Comparison of ENCODE assay signal across 1 cellular context in the genomic region with DNA sequence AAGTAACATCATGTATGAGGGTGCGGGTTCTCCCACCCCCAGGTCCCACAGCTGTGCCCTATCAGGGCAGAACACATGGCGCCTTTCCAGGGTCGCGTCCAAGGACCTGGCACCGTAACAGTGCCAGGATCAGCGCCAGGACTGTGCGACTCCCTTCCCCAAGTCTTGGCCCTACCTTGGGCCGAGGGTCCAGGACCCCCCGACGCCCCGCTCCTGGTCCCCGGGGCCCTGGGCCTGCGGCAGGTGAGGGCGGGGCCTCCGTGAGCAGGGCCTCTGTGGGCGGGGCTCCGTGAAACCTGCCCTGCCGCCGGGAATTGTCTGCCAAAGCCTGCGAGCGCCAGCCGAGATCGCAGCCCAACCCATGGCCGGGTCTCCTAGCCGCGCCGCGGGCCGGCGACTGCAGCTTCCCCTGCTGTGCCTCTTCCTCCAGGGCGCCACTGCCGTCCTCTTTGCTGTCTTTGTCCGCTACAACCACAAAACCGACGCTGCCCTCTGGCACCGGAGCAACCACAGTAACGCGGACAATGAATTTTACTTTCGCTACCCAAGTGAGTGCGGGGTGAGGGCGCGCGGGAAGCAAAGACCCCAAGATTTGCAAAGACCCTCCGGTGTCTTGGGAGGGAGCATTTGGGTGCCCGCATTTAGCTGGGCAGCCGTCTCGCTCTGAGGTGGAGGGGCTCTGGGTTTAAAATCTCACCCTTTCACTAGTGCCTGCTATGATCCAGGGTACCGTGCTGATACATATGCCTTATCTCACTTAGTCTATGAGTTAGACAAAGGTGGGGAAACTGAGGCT.
A peak's percentile ranks its signal among the peaks of the same experiment; 100 is the strongest.
TF ChIP-seq lines count a peak whose summit lies in the region.

A gene with protein sequence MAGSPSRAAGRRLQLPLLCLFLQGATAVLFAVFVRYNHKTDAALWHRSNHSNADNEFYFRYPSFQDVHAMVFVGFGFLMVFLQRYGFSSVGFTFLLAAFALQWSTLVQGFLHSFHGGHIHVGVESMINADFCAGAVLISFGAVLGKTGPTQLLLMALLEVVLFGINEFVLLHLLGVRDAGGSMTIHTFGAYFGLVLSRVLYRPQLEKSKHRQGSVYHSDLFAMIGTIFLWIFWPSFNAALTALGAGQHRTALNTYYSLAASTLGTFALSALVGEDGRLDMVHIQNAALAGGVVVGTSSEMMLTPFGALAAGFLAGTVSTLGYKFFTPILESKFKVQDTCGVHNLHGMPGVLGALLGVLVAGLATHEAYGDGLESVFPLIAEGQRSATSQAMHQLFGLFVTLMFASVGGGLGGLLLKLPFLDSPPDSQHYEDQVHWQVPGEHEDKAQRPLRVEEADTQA (plus strand): TSS at position 323 of the 796 bp plus-strand sequence. CDS start 39 bp downstream, at position 362.

TF ChIP-seq in HepG2, 621 proteins besides CTCF, POLR2A, EP300 and RAD21 (continued from another document and continues in another):
- TF ChIP-seq, protein P1, sequence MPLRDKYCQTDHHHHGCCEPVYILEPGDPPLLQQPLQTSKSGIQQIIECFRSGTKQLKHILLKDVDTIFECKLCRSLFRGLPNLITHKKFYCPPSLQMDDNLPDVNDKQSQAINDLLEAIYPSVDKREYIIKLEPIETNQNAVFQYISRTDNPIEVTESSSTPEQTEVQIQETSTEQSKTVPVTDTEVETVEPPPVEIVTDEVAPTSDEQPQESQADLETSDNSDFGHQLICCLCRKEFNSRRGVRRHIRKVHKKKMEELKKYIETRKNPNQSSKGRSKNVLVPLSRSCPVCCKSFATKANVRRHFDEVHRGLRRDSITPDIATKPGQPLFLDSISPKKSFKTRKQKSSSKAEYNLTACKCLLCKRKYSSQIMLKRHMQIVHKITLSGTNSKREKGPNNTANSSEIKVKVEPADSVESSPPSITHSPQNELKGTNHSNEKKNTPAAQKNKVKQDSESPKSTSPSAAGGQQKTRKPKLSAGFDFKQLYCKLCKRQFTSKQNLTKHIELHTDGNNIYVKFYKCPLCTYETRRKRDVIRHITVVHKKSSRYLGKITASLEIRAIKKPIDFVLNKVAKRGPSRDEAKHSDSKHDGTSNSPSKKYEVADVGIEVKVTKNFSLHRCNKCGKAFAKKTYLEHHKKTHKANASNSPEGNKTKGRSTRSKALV (CRISPR knock-in tag; IDR thresholded peaks at IDR 0.05): peak; percentile 87; the same call in 1 of the 2 replicates
- TF ChIP-seq PHF5A (CRISPR knock-in tag; IDR thresholded peaks at IDR 0.05; ENCODE audit: low read depth, unreplicated experiment) (peak; percentile 30), REPIN1 (CRISPR knock-in tag; IDR thresholded peaks at IDR 0.05; ENCODE audit: borderline replicate concordance, low read depth) (peak; percentile 53; the same call in 1 of the 2 replicates), ZNF34 (CRISPR knock-in tag; IDR thresholded peaks at IDR 0.05; ENCODE audit: borderline replicate concordance) (0 out of 2 replicates have a peak, but pooled peaks have one; percentile 67), ZNF33B (CRISPR knock-in tag; IDR thresholded peaks at IDR 0.05) (0 out of 2 replicates have a peak, but pooled peaks have one; percentile 25), BORCS8-MEF2B (CRISPR knock-in tag; IDR thresholded peaks at IDR 0.05) (0 out of 2 replicates have a peak, but pooled peaks have one; percentile 16), ZNF30 (CRISPR knock-in tag; IDR thresholded peaks at IDR 0.05) (0 out of 2 replicates have a peak, but pooled peaks have one; percentile 20), PCBP2 (optimal IDR thresholded peaks at IDR 0.05; ENCODE audit: low read depth, low read length, poor library complexity, severe bottlenecking) (no peak), MEIS2 (CRISPR knock-in tag; IDR thresholded peaks at IDR 0.05) (peak; percentile 87), ZNF24 (IDR thresholded peaks at IDR 0.05) (no peak), YY1 (IDR thresholded peaks at IDR 0.05; ENCODE audit: insufficient read depth, insufficient replicate concordance, low read depth, low read length) (peak; percentile 70), HOXA5 (CRISPR knock-in tag; IDR thresholded peaks at IDR 0.05) (peak; percentile 82), ATF7 (IDR thresholded peaks at IDR 0.05) (no peak), ATF7 (CRISPR knock-in tag; IDR thresholded peaks at IDR 0.05) (no peak), SMAD1 (CRISPR knock-in tag; IDR thresholded peaks at IDR 0.05; ENCODE audit: borderline replicate concordance, low read depth) (0 out of 2 replicates have a peak, but pooled peaks have one; percentile 54), ZNF766 (CRISPR knock-in tag; IDR thresholded peaks at IDR 0.05; ENCODE audit: borderline replicate concordance) (peak; percentile 31; the same call in 1 of the 2 replicates), RARA (CRISPR knock-in tag; IDR thresholded peaks at IDR 0.05) (peak; percentile 44), NCOA1 (CRISPR knock-in tag; IDR thresholded peaks at IDR 0.05) (peak; percentile 69; the same call in 1 of the 2 replicates), ZNF788 (CRISPR knock-in tag; IDR thresholded peaks at IDR 0.05; ENCODE audit: borderline replicate concordance) (0 out of 2 replicates have a peak, but pooled peaks have one; percentile 19), HNRNPLL (IDR thresholded peaks at IDR 0.05; ENCODE audit: low read depth, low read length, poor library complexity, severe bottlenecking) (peak; percentile 45), TEAD2 (CRISPR knock-in tag; IDR thresholded peaks at IDR 0.05) (no peak), MED1 (CRISPR knock-in tag; IDR thresholded peaks at IDR 0.05) (peak; percentile 70; the same call in 1 of the 2 replicates), ZBTB7A (CRISPR knock-in tag; IDR thresholded peaks at IDR 0.05) (peak; percentile 99), GATAD2A (CRISPR knock-in tag; IDR thresholded peaks at IDR 0.05) (peak; percentile 56), NKX3-1 (CRISPR knock-in tag; IDR thresholded peaks at IDR 0.05) (peak; percentile 77; the same call in 1 of the 2 replicates)
- TF ChIP-seq, protein P2, sequence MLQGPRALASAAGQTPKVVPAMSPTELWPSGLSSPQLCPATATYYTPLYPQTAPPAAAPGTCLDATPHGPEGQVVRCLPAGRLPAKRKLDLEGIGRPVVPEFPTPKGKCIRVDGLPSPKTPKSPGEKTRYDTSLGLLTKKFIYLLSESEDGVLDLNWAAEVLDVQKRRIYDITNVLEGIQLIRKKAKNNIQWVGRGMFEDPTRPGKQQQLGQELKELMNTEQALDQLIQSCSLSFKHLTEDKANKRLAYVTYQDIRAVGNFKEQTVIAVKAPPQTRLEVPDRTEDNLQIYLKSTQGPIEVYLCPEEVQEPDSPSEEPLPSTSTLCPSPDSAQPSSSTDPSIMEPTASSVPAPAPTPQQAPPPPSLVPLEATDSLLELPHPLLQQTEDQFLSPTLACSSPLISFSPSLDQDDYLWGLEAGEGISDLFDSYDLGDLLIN (CRISPR knock-in tag; IDR thresholded peaks at IDR 0.05; ENCODE audit: borderline replicate concordance): peak; percentile 84; the same call in 1 of the 2 replicates
- TF ChIP-seq, protein P3, sequence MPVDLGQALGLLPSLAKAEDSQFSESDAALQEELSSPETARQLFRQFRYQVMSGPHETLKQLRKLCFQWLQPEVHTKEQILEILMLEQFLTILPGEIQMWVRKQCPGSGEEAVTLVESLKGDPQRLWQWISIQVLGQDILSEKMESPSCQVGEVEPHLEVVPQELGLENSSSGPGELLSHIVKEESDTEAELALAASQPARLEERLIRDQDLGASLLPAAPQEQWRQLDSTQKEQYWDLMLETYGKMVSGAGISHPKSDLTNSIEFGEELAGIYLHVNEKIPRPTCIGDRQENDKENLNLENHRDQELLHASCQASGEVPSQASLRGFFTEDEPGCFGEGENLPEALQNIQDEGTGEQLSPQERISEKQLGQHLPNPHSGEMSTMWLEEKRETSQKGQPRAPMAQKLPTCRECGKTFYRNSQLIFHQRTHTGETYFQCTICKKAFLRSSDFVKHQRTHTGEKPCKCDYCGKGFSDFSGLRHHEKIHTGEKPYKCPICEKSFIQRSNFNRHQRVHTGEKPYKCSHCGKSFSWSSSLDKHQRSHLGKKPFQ (CRISPR knock-in tag; IDR thresholded peaks at IDR 0.05; ENCODE audit: insufficient replicate concordance): peak; percentile 70
- TF ChIP-seq, protein P4, sequence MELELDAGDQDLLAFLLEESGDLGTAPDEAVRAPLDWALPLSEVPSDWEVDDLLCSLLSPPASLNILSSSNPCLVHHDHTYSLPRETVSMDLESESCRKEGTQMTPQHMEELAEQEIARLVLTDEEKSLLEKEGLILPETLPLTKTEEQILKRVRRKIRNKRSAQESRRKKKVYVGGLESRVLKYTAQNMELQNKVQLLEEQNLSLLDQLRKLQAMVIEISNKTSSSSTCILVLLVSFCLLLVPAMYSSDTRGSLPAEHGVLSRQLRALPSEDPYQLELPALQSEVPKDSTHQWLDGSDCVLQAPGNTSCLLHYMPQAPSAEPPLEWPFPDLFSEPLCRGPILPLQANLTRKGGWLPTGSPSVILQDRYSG (CRISPR knock-in tag; IDR thresholded peaks at IDR 0.05): peak; percentile 73; the same call in 1 of the 2 replicates
- TF ChIP-seq, protein P5, sequence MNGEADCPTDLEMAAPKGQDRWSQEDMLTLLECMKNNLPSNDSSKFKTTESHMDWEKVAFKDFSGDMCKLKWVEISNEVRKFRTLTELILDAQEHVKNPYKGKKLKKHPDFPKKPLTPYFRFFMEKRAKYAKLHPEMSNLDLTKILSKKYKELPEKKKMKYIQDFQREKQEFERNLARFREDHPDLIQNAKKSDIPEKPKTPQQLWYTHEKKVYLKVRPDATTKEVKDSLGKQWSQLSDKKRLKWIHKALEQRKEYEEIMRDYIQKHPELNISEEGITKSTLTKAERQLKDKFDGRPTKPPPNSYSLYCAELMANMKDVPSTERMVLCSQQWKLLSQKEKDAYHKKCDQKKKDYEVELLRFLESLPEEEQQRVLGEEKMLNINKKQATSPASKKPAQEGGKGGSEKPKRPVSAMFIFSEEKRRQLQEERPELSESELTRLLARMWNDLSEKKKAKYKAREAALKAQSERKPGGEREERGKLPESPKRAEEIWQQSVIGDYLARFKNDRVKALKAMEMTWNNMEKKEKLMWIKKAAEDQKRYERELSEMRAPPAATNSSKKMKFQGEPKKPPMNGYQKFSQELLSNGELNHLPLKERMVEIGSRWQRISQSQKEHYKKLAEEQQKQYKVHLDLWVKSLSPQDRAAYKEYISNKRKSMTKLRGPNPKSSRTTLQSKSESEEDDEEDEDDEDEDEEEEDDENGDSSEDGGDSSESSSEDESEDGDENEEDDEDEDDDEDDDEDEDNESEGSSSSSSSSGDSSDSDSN (CRISPR knock-in tag; IDR thresholded peaks at IDR 0.05): peak; percentile 97
- TF ChIP-seq, protein P6, sequence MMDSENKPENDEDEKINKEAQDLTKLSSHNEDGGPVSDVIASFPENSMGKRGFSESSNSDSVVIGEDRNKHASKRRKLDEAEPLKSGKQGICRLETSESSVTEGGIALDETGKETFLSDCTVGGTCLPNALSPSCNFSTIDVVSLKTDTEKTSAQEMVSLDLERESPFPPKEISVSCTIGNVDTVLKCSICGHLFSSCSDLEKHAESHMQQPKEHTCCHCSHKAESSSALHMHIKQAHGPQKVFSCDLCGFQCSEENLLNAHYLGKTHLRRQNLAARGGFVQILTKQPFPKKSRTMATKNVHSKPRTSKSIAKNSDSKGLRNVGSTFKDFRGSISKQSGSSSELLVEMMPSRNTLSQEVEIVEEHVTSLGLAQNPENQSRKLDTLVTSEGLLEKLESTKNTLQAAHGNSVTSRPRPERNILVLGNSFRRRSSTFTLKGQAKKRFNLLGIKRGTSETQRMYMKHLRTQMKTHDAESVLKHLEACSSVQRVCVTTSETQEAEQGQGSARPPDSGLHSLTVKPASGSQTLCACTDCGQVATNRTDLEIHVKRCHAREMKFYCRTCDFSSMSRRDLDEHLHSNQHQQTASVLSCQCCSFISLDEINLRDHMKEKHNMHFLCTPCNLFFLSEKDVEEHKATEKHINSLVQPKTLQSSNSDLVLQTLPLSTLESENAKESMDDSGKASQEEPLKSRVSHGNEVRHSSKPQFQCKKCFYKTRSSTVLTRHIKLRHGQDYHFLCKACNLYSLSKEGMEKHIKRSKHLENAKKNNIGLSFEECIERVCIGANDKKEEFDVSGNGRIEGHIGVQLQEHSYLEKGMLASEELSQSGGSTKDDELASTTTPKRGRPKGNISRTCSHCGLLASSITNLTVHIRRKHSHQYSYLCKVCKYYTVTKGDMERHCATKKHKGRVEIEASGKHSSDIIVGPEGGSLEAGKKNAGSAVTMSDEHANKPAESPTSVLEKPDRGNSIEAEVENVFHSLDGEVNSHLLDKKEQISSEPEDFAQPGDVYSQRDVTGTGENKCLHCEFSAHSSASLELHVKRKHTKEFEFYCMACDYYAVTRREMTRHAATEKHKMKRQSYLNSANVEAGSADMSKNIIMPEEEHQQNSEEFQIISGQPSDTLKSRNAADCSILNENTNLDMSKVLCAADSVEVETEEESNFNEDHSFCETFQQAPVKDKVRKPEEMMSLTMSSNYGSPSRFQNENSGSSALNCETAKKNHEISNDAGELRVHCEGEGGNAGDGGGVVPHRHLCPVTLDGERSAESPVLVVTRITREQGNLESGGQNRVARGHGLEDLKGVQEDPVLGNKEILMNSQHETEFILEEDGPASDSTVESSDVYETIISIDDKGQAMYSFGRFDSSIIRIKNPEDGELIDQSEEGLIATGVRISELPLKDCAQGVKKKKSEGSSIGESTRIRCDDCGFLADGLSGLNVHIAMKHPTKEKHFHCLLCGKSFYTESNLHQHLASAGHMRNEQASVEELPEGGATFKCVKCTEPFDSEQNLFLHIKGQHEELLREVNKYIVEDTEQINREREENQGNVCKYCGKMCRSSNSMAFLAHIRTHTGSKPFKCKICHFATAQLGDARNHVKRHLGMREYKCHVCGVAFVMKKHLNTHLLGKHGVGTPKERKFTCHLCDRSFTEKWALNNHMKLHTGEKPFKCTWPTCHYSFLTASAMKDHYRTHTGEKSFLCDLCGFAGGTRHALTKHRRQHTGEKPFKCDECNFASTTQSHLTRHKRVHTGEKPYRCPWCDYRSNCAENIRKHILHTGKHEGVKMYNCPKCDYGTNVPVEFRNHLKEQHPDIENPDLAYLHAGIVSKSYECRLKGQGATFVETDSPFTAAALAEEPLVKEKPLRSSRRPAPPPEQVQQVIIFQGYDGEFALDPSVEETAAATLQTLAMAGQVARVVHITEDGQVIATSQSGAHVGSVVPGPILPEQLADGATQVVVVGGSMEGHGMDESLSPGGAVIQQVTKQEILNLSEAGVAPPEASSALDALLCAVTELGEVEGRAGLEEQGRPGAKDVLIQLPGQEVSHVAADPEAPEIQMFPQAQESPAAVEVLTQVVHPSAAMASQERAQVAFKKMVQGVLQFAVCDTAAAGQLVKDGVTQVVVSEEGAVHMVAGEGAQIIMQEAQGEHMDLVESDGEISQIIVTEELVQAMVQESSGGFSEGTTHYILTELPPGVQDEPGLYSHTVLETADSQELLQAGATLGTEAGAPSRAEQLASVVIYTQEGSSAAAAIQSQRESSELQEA (CRISPR knock-in tag; IDR thresholded peaks at IDR 0.05; ENCODE audit: not compliant biosample characterization): peak; percentile 27
- TF ChIP-seq, protein P7, sequence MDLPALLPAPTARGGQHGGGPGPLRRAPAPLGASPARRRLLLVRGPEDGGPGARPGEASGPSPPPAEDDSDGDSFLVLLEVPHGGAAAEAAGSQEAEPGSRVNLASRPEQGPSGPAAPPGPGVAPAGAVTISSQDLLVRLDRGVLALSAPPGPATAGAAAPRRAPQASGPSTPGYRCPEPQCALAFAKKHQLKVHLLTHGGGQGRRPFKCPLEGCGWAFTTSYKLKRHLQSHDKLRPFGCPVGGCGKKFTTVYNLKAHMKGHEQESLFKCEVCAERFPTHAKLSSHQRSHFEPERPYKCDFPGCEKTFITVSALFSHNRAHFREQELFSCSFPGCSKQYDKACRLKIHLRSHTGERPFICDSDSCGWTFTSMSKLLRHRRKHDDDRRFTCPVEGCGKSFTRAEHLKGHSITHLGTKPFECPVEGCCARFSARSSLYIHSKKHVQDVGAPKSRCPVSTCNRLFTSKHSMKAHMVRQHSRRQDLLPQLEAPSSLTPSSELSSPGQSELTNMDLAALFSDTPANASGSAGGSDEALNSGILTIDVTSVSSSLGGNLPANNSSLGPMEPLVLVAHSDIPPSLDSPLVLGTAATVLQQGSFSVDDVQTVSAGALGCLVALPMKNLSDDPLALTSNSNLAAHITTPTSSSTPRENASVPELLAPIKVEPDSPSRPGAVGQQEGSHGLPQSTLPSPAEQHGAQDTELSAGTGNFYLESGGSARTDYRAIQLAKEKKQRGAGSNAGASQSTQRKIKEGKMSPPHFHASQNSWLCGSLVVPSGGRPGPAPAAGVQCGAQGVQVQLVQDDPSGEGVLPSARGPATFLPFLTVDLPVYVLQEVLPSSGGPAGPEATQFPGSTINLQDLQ (CRISPR knock-in tag; IDR thresholded peaks at IDR 0.05): no peak
